Comparison of ENCODE assay signal across 34 cellular contexts in the genomic region with DNA sequence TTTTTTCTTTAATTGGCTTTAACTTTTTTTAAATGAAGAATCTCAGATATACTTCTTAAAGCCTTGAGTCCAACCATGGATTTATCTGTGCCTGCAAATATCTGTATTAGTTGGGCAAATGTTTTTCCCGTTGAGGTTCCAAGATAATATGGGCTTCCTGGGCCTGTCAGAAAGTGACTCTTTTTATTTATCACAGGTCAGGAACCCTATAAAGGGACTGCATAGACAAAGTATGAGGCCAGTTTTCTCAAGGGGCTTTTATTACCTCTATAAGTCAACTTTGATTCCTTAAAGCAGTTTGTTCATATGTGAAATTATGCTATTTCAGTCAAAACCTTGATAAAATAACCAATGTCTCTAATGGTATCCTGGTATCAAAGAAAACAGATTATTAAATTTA.
"Had no signal": no experiment of that assay in that cellular context is flagged by ENCODE, and none has a peak within 500 bp of the region (broad histone marks: within the 10 kb centered on the region; RNA-seq: fewer than 3 reads in every experiment).

No MANE protein-coding gene starts in this region.

- H3K36me3 ChIP-seq: MG63 had no signal

- DNase-seq: Karpas-422, Kasumi-1, MG63, MM.1S, MV-4-11, NCI-H1048, NCI-H1092, NCI-H1092 treated with DMSO at 0.1 percent for 48 hours, NCI-H1105, NCI-H1105 treated with DMSO at 0.1 percent for 48 hours, NCI-H1417, NCI-H1417 treated with DMSO at 0.1 percent for 48 hours, NCI-H1436, NCI-H1436 treated with DMSO at 0.1 percent for 48 hours, NCI-H146, NCI-H1694, NCI-H1694 treated with DMSO at 0.1 percent for 48 hours, NCI-H187, NCI-H187 treated with DMSO at 0.1 percent for 48 hours, NCI-H1930, NCI-H2029, NCI-H2029 treated with DMSO at 0.1 percent for 48 hours, NCI-H2081, NCI-H2081 treated with DMSO at 0.1 percent for 48 hours, NCI-H2107, NCI-H2171, NCI-H2171 treated with DMSO at 0.1 percent for 48 hours, NCI-H2227 treated with DMSO at 0.1 percent for 48 hours, NCI-H226, NCI-H345, NCI-H446, NCI-H446 treated with DMSO at 0.1 percent for 48 hours, NCI-H510A had no signal

- H3K9me3 ChIP-seq: MG63 had no signal

- H3K4me3 ChIP-seq: MG63 had no signal

- H3K4me2 ChIP-seq: KMS-11 had no signal

- H3K27ac ChIP-seq: KMS-11 had no signal

- H3K27me3 ChIP-seq: MG63 had no signal

- H3K9ac ChIP-seq: KMS-11 had no signal
